1 cellular context compared by ENCODE assay signal in genomic region chr12:89703768-89704167, GRCh38.
TF ChIP-seq lines count a peak whose summit lies in the region.

No MANE protein-coding gene starts in this region.

TF ChIP-seq in HepG2, 621 proteins besides CTCF, POLR2A, EP300 and RAD21:
- TF ChIP-seq ZNF24 (IDR thresholded peaks at IDR 0.05) = no peak
- TF ChIP-seq RBAK (CRISPR knock-in tag; IDR thresholded peaks at IDR 0.05) = no peak
- TF ChIP-seq ZNF563 (CRISPR knock-in tag; IDR thresholded peaks at IDR 0.05) = no peak
- no peak for TF ChIP-seq NR2F6 (IDR thresholded peaks at IDR 0.05)
- TF ChIP-seq NR2F6 (CRISPR knock-in tag; IDR thresholded peaks at IDR 0.05) = no peak
- no peak for TF ChIP-seq ZNF430 (CRISPR knock-in tag; IDR thresholded peaks at IDR 0.05)
- no peak for TF ChIP-seq ZNF446 (CRISPR knock-in tag; IDR thresholded peaks at IDR 0.05)
- no peak for TF ChIP-seq JUNB (CRISPR knock-in tag; IDR thresholded peaks at IDR 0.05; ENCODE audit: borderline replicate concordance)
- TF ChIP-seq RAD51 (IDR thresholded peaks at IDR 0.05; ENCODE audit: borderline replicate concordance) = no peak
